Comparison of ENCODE assay signal across 8 cellular contexts in the genomic region with DNA sequence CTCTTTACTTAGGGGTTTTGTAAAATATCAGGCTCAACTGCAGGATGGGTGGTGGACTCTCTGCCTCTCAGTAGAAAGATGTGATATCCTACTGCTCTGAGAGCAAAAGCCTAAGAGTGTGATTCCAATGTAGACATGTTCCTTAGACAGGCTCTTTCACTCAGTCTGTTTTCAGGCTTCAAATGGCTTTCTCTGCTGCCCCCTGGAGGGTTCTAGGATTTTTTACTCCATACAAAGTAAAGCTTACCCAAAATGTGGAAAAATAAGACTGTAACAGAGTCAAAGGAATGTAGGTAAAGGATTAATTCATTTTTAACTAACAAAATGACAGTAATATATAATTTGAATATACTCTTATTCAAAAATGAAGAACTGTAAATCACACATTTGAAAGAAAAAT. TPM values are rescaled to one million over a fixed set of nuclear protein-coding genes. Genes with fewer than 3 reads are reported as not detected.
A peak's percentile ranks its signal among the peaks of the same experiment; 100 is the strongest.
DNase-seq lines count a peak whose midpoint lies in the region; ATAC-seq and TF ChIP-seq lines count a peak whose summit lies in the region.

No MANE protein-coding gene starts in this region.

- H3K27me3 Mint-ChIP-seq in nephron (ENCODE audit: low read depth), result no peaks in the 10 kb centered on the region

- H3K36me3 Mint-ChIP-seq in nephron (ENCODE audit: low read depth), result peaks cover 5% of the 10 kb centered on the region

- H3K27me3 ChIP-seq in fibroblast of lung (ENCODE audit: control insufficient read depth, insufficient read depth, low read length), result no peaks in the 10 kb centered on the region

- peak; percentile 74 for ATAC-seq in HG02588 (IDR thresholded peaks at IDR 0.05; ENCODE audit: unreplicated experiment)

- H3K4me3 Mint-ChIP-seq in nephron, result no peak overlapping the region

- no peaks in the 10 kb centered on the region for H3K4me1 Mint-ChIP-seq in nephron

- H3K36me3 ChIP-seq in fibroblast of lung (ENCODE audit: control insufficient read depth, insufficient read depth, low read length), result no peaks in the 10 kb centered on the region

- peak; percentile 70 to 76 for TF ChIP-seq CTCF in fibroblast of lung (conservative IDR thresholded peaks at IDR 0.05 in 1 of 2, IDR thresholded peaks at IDR 0.05 in 1 of 2; ENCODE audit: low read depth in 1 of 2, low read length in 2 of 2)
- peak; percentile 65 to 78 (median 66) for TF ChIP-seq CTCF in nephron (IDR thresholded peaks at IDR 0.05; ENCODE audit: unreplicated experiment in 3 of 3)

- H3K27ac ChIP-seq in fibroblast of lung (ENCODE audit: insufficient read depth, low read length), result no peak overlapping the region

- peak overlapping the region; percentile 22 for H2AFZ ChIP-seq in fibroblast of lung (ENCODE audit: low read length)

- no peak overlapping the region for H3K4me3 ChIP-seq in fibroblast of lung (replicated peaks in 1 of 4; ENCODE audit: control extremely low read depth in 1 of 4, insufficient read depth in 1 of 4, low read depth in 3 of 4, low read length in 4 of 4)

- H3K4me2 ChIP-seq in fibroblast of lung (ENCODE audit: extremely low read depth, insufficient read depth, low read length), result no peak overlapping the region

- no peaks in the 10 kb centered on the region for H3K9me3 ChIP-seq in fibroblast of lung (ENCODE audit: control insufficient read depth, insufficient read depth, low read depth, low read length)

- no peaks in the 10 kb centered on the region for H4K20me1 ChIP-seq in fibroblast of lung (ENCODE audit: control insufficient read depth, extremely low read depth, insufficient read depth, low read length)

- H3K79me2 ChIP-seq in fibroblast of lung (ENCODE audit: control insufficient read depth, insufficient read depth, low read length), result no peaks in the 10 kb centered on the region

- H3K9me3 Mint-ChIP-seq in nephron, result no peaks in the 10 kb centered on the region

- peak; percentile 6 for DNase-seq in stimulated activated CD4-positive, alpha-beta T cell treated with anti-CD3 and anti-CD28 coated beads, Interleukin-12 subunit alpha, Interleukin-12 subunit beta, amount 100 ng/mL, for 4 hours
- DNase-seq in stimulated activated CD4-positive, alpha-beta T cell treated with anti-CD3 and anti-CD28 coated beads, Interleukin-1b, Interleukin-23, amount 100 ng/mL, for 48 hours, result no peak
- DNase-seq in NCI-H2029 treated with DMSO at 0.1 percent for 48 hours (lab: John Stamatoyannopoulos, UW) (peak; percentile 16), fibroblast of lung (ENCODE audit: low read depth in 2 of 2) (peak; percentile 31 to 75), DMS153 treated with DMSO at 0.1 percent for 48 hours (lab: John Stamatoyannopoulos, UW; ENCODE audit: unreplicated experiment) (no peak)
- DNase-seq in activated CD4-positive, alpha-beta T cell treated with anti-CD3 and anti-CD28 coated beads, Interleukin-2, amount 50 U/mL, for 4 hours, result peak; percentile 6 to 17

- no peak overlapping the region for H3K9ac ChIP-seq in fibroblast of lung (ENCODE audit: insufficient read depth, low read length)

- no peaks in the 10 kb centered on the region for H3K4me1 ChIP-seq in fibroblast of lung (ENCODE audit: control insufficient read depth, extremely low read depth, insufficient read depth, low read length)

- no peak overlapping the region for H3K27ac Mint-ChIP-seq in nephron

RNA-seq across cellular contexts. Expression of gene ZGRF1, which starts 32.1 kb away (rescaled TPM):
- total RNA-seq in fibroblast of lung, result 5.8 and 6.2 TPM in 2 replicates
- 3.1 and 4.7 TPM in 2 replicates for polyA plus RNA-seq in fibroblast of lung
- polyA plus RNA-seq in fibroblast of lung (2012), result 2.3 TPM in 2 replicates
- 0.15 and 0.27 TPM in 2 replicates for polyA minus RNA-seq in fibroblast of lung (ENCODE audit: low replicate concordance)

RNA-seq across cellular contexts. Expression of gene LARP7, which starts 32.4 kb away (rescaled TPM):
- 38.8 and 39.1 TPM in 2 replicates for total RNA-seq in fibroblast of lung
- polyA plus RNA-seq in fibroblast of lung, result 32.5 and 37.8 TPM in 2 replicates
- 30.7 and 37.9 TPM in 2 replicates for polyA plus RNA-seq in fibroblast of lung (2012)
- not detected in 2 replicates for polyA minus RNA-seq in fibroblast of lung (ENCODE audit: low replicate concordance)

Comparison
In these comparisons a context has a peak if more than half of its experiments do, and no peak if none do; other contexts are left out.
1. DNase-seq: peak in stimulated activated CD4-positive, alpha-beta T cell treated with anti-CD3 and anti-CD28 coated beads, Interleukin-12 subunit alpha, Interleukin-12 subunit beta, amount 100 ng/mL, for 4 hours (single experiment), NCI-H2029 treated with DMSO at 0.1 percent for 48 hours (single experiment), activated CD4-positive, alpha-beta T cell treated with anti-CD3 and anti-CD28 coated beads, Interleukin-2, amount 50 U/mL, for 4 hours (2 of 2) and fibroblast of lung (2 of 2); none in stimulated activated CD4-positive, alpha-beta T cell treated with anti-CD3 and anti-CD28 coated beads, Interleukin-1b, Interleukin-23, amount 100 ng/mL, for 48 hours (single experiment) and DMS153 treated with DMSO at 0.1 percent for 48 hours (single experiment).